1 cellular context compared by ENCODE assay signal in the genomic region with DNA sequence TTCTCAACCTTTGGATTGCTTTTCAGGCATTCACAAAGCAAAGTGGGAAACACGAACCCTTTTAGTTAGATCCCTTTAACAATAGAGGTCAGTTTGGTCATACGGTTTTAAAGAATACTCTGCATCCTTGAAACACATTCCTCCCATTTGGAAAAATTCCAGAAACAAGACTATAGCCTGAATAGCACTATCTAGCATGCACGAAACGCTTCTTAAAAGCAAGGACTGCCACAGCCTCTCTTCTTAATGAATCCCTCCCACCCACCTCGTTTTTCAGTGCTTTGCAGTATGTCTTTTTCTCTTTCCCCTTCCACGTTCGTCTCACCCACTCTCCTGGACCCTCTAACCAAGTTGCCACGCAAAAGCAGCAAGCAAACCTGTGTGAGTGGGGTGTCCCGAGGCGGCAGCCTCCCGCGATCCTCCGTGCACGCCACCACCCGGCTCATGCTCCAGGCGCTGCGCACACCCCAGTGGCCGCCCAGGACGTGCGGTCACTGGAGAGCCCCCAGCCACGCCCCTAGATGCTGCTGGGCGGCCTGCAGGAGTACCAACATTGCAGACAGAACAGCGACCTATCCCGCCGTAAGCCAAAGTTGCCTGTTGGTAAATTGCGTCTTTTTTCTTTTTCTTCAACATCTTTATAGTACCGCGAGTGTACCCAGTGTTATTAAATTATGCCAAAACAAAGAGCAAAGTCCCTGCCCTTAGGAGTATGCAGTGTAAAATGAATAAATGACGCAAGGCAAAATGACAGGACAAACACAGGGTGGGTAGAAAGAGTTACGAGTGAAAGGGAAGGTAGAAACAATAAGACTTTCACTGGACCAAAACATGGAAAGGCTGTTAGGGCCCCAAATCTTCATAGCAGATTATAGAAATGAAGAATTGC.
TF ChIP-seq lines count a peak whose summit lies in the region.

A gene with protein sequence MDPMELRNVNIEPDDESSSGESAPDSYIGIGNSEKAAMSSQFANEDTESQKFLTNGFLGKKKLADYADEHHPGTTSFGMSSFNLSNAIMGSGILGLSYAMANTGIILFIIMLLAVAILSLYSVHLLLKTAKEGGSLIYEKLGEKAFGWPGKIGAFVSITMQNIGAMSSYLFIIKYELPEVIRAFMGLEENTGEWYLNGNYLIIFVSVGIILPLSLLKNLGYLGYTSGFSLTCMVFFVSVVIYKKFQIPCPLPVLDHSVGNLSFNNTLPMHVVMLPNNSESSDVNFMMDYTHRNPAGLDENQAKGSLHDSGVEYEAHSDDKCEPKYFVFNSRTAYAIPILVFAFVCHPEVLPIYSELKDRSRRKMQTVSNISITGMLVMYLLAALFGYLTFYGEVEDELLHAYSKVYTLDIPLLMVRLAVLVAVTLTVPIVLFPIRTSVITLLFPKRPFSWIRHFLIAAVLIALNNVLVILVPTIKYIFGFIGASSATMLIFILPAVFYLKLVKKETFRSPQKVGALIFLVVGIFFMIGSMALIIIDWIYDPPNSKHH (minus strand): TSS at position 472 of the 889 bp plus-strand sequence. CDS start 32,926 bp downstream, outside the sequence.

TF ChIP-seq in HepG2, 621 proteins besides CTCF, POLR2A, EP300 and RAD21 (continued from another document and continues in another):
- TF ChIP-seq, protein P1, sequence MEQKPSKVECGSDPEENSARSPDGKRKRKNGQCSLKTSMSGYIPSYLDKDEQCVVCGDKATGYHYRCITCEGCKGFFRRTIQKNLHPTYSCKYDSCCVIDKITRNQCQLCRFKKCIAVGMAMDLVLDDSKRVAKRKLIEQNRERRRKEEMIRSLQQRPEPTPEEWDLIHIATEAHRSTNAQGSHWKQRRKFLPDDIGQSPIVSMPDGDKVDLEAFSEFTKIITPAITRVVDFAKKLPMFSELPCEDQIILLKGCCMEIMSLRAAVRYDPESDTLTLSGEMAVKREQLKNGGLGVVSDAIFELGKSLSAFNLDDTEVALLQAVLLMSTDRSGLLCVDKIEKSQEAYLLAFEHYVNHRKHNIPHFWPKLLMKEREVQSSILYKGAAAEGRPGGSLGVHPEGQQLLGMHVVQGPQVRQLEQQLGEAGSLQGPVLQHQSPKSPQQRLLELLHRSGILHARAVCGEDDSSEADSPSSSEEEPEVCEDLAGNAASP (CRISPR knock-in tag; IDR thresholded peaks at IDR 0.05; ENCODE audit: borderline replicate concordance) = no peak
- TF ChIP-seq ZNF607 (CRISPR knock-in tag; IDR thresholded peaks at IDR 0.05; ENCODE audit: borderline replicate concordance) (0 out of 2 replicates have a peak, but pooled peaks have one; percentile 50), KDM3A (CRISPR knock-in tag; IDR thresholded peaks at IDR 0.05; ENCODE audit: low read depth) (no peak), ZBTB1 (CRISPR knock-in tag; IDR thresholded peaks at IDR 0.05; ENCODE audit: borderline replicate concordance) (no peak), REXO4 (CRISPR knock-in tag; IDR thresholded peaks at IDR 0.05; ENCODE audit: borderline replicate concordance) (no peak), ZBTB38 (CRISPR knock-in tag; IDR thresholded peaks at IDR 0.05) (0 out of 2 replicates have a peak, but pooled peaks have one; percentile 27), NFATC3 (CRISPR knock-in tag; IDR thresholded peaks at IDR 0.05) (no peak), MAF1 (CRISPR knock-in tag; IDR thresholded peaks at IDR 0.05; ENCODE audit: borderline replicate concordance) (no peak), ZNF816 (CRISPR knock-in tag; IDR thresholded peaks at IDR 0.05; ENCODE audit: borderline replicate concordance) (0 out of 2 replicates have a peak, but pooled peaks have one; percentile 34), FLYWCH1 (CRISPR knock-in tag; IDR thresholded peaks at IDR 0.05) (no peak), RBM39 (IDR thresholded peaks at IDR 0.05; ENCODE audit: low read depth, low read length, poor library complexity, severe bottlenecking) (no peak), KMT2A (CRISPR knock-in tag; IDR thresholded peaks at IDR 0.05) (peak; percentile 78), SMC3 (IDR thresholded peaks at IDR 0.05; ENCODE audit: low read length) (no peak), TRIM24 (CRISPR knock-in tag; IDR thresholded peaks at IDR 0.05) (no peak), ZSCAN12 (CRISPR knock-in tag; IDR thresholded peaks at IDR 0.05) (no peak), ZFY (CRISPR knock-in tag; IDR thresholded peaks at IDR 0.05) (0 out of 2 replicates have a peak, but pooled peaks have one; percentile 25), ZNF670 (CRISPR knock-in tag; IDR thresholded peaks at IDR 0.05; ENCODE audit: borderline replicate concordance) (0 out of 2 replicates have a peak, but pooled peaks have one; percentile 37), SNAI1 (CRISPR knock-in tag; IDR thresholded peaks at IDR 0.05; ENCODE audit: borderline replicate concordance) (no peak), JDP2 (CRISPR knock-in tag; IDR thresholded peaks at IDR 0.05; ENCODE audit: borderline replicate concordance) (no peak), ZNF24 (IDR thresholded peaks at IDR 0.05) (no peak), HOXA7 (CRISPR knock-in tag; IDR thresholded peaks at IDR 0.05) (no peak), ESRRA (CRISPR knock-in tag; IDR thresholded peaks at IDR 0.05; ENCODE audit: low read depth) (0 out of 2 replicates have a peak, but pooled peaks have one; percentile 50), MED13 (CRISPR knock-in tag; IDR thresholded peaks at IDR 0.05) (no peak), ZNF530 (CRISPR knock-in tag; IDR thresholded peaks at IDR 0.05; ENCODE audit: low read depth) (no peak), FOXO1 (CRISPR knock-in tag; IDR thresholded peaks at IDR 0.05) (no peak), U2AF1 (optimal IDR thresholded peaks at IDR 0.05; ENCODE audit: low read depth, low read length) (no peak), CREM (IDR thresholded peaks at IDR 0.05) (no peak), CREM (CRISPR knock-in tag; IDR thresholded peaks at IDR 0.05) (no peak)
- TF ChIP-seq, protein P2, sequence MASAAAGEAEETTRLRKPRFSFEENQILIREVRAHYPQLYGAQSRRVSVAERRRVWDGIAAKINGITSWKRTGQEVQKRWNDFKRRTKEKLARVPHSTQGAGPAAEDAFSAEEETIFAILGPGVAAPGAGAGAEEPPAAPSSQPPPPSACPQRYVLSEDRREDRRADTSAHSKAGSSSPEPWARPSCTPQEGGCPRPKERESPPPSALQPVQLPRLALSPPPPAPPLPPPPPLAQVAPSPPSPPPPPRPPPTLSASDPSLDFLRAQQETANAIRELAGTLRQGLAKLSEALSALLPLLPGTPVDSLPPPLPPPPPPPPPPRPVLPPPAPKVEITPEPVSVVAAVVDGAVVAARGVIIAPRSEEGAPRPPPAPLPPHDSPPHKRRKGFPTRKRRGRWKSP (CRISPR knock-in tag; IDR thresholded peaks at IDR 0.05) = no peak
- TF ChIP-seq, protein P3, sequence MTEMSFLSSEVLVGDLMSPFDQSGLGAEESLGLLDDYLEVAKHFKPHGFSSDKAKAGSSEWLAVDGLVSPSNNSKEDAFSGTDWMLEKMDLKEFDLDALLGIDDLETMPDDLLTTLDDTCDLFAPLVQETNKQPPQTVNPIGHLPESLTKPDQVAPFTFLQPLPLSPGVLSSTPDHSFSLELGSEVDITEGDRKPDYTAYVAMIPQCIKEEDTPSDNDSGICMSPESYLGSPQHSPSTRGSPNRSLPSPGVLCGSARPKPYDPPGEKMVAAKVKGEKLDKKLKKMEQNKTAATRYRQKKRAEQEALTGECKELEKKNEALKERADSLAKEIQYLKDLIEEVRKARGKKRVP (CRISPR knock-in tag; IDR thresholded peaks at IDR 0.05) = no peak
- TF ChIP-seq, protein P4, sequence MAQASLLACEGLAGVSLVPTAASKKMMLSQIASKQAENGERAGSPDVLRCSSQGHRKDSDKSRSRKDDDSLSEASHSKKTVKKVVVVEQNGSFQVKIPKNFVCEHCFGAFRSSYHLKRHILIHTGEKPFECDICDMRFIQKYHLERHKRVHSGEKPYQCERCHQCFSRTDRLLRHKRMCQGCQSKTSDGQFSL (CRISPR knock-in tag; IDR thresholded peaks at IDR 0.05) = no peak
- TF ChIP-seq, protein P5, sequence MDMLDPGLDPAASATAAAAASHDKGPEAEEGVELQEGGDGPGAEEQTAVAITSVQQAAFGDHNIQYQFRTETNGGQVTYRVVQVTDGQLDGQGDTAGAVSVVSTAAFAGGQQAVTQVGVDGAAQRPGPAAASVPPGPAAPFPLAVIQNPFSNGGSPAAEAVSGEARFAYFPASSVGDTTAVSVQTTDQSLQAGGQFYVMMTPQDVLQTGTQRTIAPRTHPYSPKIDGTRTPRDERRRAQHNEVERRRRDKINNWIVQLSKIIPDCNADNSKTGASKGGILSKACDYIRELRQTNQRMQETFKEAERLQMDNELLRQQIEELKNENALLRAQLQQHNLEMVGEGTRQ (IDR thresholded peaks at IDR 0.05; ENCODE audit: low read depth, low read length) = no peak
- TF ChIP-seq, protein P5 (CRISPR knock-in tag; IDR thresholded peaks at IDR 0.05; ENCODE audit: borderline replicate concordance) = no peak
- TF ChIP-seq, protein P6, sequence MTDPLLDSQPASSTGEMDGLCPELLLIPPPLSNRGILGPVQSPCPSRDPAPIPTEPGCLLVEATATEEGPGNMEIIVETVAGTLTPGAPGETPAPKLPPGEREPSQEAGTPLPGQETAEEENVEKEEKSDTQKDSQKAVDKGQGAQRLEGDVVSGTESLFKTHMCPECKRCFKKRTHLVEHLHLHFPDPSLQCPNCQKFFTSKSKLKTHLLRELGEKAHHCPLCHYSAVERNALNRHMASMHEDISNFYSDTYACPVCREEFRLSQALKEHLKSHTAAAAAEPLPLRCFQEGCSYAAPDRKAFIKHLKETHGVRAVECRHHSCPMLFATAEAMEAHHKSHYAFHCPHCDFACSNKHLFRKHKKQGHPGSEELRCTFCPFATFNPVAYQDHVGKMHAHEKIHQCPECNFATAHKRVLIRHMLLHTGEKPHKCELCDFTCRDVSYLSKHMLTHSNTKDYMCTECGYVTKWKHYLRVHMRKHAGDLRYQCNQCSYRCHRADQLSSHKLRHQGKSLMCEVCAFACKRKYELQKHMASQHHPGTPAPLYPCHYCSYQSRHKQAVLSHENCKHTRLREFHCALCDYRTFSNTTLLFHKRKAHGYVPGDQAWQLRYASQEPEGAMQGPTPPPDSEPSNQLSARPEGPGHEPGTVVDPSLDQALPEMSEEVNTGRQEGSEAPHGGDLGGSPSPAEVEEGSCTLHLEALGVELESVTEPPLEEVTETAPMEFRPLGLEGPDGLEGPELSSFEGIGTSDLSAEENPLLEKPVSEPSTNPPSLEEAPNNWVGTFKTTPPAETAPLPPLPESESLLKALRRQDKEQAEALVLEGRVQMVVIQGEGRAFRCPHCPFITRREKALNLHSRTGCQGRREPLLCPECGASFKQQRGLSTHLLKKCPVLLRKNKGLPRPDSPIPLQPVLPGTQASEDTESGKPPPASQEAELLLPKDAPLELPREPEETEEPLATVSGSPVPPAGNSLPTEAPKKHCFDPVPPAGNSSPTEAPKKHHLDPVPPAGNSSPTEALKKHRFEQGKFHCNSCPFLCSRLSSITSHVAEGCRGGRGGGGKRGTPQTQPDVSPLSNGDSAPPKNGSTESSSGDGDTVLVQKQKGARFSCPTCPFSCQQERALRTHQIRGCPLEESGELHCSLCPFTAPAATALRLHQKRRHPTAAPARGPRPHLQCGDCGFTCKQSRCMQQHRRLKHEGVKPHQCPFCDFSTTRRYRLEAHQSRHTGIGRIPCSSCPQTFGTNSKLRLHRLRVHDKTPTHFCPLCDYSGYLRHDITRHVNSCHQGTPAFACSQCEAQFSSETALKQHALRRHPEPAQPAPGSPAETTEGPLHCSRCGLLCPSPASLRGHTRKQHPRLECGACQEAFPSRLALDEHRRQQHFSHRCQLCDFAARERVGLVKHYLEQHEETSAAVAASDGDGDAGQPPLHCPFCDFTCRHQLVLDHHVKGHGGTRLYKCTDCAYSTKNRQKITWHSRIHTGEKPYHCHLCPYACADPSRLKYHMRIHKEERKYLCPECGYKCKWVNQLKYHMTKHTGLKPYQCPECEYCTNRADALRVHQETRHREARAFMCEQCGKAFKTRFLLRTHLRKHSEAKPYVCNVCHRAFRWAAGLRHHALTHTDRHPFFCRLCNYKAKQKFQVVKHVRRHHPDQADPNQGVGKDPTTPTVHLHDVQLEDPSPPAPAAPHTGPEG (CRISPR knock-in tag; IDR thresholded peaks at IDR 0.05) = no peak
- TF ChIP-seq, protein P7, sequence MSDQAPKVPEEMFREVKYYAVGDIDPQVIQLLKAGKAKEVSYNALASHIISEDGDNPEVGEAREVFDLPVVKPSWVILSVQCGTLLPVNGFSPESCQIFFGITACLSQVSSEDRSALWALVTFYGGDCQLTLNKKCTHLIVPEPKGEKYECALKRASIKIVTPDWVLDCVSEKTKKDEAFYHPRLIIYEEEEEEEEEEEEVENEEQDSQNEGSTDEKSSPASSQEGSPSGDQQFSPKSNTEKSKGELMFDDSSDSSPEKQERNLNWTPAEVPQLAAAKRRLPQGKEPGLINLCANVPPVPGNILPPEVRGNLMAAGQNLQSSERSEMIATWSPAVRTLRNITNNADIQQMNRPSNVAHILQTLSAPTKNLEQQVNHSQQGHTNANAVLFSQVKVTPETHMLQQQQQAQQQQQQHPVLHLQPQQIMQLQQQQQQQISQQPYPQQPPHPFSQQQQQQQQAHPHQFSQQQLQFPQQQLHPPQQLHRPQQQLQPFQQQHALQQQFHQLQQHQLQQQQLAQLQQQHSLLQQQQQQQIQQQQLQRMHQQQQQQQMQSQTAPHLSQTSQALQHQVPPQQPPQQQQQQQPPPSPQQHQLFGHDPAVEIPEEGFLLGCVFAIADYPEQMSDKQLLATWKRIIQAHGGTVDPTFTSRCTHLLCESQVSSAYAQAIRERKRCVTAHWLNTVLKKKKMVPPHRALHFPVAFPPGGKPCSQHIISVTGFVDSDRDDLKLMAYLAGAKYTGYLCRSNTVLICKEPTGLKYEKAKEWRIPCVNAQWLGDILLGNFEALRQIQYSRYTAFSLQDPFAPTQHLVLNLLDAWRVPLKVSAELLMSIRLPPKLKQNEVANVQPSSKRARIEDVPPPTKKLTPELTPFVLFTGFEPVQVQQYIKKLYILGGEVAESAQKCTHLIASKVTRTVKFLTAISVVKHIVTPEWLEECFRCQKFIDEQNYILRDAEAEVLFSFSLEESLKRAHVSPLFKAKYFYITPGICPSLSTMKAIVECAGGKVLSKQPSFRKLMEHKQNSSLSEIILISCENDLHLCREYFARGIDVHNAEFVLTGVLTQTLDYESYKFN (CRISPR knock-in tag; conservative IDR thresholded peaks at IDR 0.05) = 0 out of 2 replicates have a peak, but pooled peaks have one; percentile 14
- TF ChIP-seq, protein P8, sequence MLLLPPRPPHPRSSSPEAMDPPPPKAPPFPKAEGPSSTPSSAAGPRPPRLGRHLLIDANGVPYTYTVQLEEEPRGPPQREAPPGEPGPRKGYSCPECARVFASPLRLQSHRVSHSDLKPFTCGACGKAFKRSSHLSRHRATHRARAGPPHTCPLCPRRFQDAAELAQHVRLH (CRISPR knock-in tag; IDR thresholded peaks at IDR 0.05; ENCODE audit: borderline replicate concordance, low read depth) = no peak
